1 cellular context compared by ENCODE assay signal in genomic region chr19:6753178-6754031, GRCh38.
TF ChIP-seq lines count a peak whose summit lies in the region.

No MANE protein-coding gene starts in this region.

TF ChIP-seq in GM12878, 131 proteins besides CTCF, POLR2A, EP300 and RAD21 (continues in another document):
- TF ChIP-seq PAX8 (IDR thresholded peaks at IDR 0.05) (no peak), CBFB (IDR thresholded peaks at IDR 0.05; ENCODE audit: low read depth) (no peak), NR2C2 (IDR thresholded peaks at IDR 0.05; ENCODE audit: borderline replicate concordance, control insufficient read depth, insufficient read length, low read depth) (no peak), ZBED1 (IDR thresholded peaks at IDR 0.05; ENCODE audit: borderline replicate concordance) (no peak), REST (IDR thresholded peaks at IDR 0.05; ENCODE audit: low read depth, low read length) (no peak), ZNF24 (IDR thresholded peaks at IDR 0.05) (0 out of 2 replicates have a peak, but pooled peaks have one; percentile 9), BCL3 (IDR thresholded peaks at IDR 0.05; ENCODE audit: borderline replicate concordance, insufficient read depth, low read depth, low read length, poor library complexity, severe bottlenecking) (no peak), WRNIP1 (IDR thresholded peaks at IDR 0.05; ENCODE audit: borderline replicate concordance, low read depth, low read length) (no peak), SIX5 (IDR thresholded peaks at IDR 0.05; ENCODE audit: low read depth, low read length, severe bottlenecking) (no peak), EZH2 (IDR thresholded peaks at IDR 0.05; ENCODE audit: borderline replicate concordance, control insufficient read depth, low read depth, low read length) (no peak), DPF2 (IDR thresholded peaks at IDR 0.05) (peak; percentile 72; the same call in 1 of the 2 replicates), CBX5 (IDR thresholded peaks at IDR 0.05; ENCODE audit: low read depth) (no peak), ZSCAN29 (IDR thresholded peaks at IDR 0.05) (no peak), KLF5 (IDR thresholded peaks at IDR 0.05; ENCODE audit: partially characterized antibody) (no peak), NR2C1 (IDR thresholded peaks at IDR 0.05) (no peak), IKZF2 (IDR thresholded peaks at IDR 0.05) (peak in 1 of 2 experiments; percentile 46; a peak in 2 of 4 replicates), RUNX3 (IDR thresholded peaks at IDR 0.05; ENCODE audit: low read length) (no peak), GATAD2B (conservative IDR thresholded peaks at IDR 0.05; ENCODE audit: low read depth) (no peak; the same call in none of the 2 replicates), MTA2 (IDR thresholded peaks at IDR 0.05; ENCODE audit: low read depth) (no peak), FOXK2 (IDR thresholded peaks at IDR 0.05) (no peak), HCFC1 (IDR thresholded peaks at IDR 0.05; ENCODE audit: low read length) (peak; percentile 11; the same call in 1 of the 2 replicates), RFX5 (IDR thresholded peaks at IDR 0.05; ENCODE audit: low read depth, low read length) (no peak), NFXL1 (IDR thresholded peaks at IDR 0.05; ENCODE audit: borderline replicate concordance) (no peak), SPI1 (IDR thresholded peaks at IDR 0.05; ENCODE audit: borderline replicate concordance, insufficient read depth, low read depth, low read length) (peak; percentile 28; the same call in 1 of the 2 replicates), SMAD5 (IDR thresholded peaks at IDR 0.05; ENCODE audit: low read depth) (no peak), CBX3 (IDR thresholded peaks at IDR 0.05; ENCODE audit: borderline replicate concordance, low read depth) (no peak), NFIC (IDR thresholded peaks at IDR 0.05; ENCODE audit: low read depth, low read length) (no peak), MEF2A (IDR thresholded peaks at IDR 0.05; ENCODE audit: insufficient read depth, low read depth, low read length) (no peak), BACH1 (IDR thresholded peaks at IDR 0.05; ENCODE audit: borderline replicate concordance) (no peak), CHD4 (IDR thresholded peaks at IDR 0.05) (no peak), ATF7 (IDR thresholded peaks at IDR 0.05; ENCODE audit: low read depth) (no peak), BCLAF1 (IDR thresholded peaks at IDR 0.05) (no peak)
- TF ChIP-seq, protein P1, sequence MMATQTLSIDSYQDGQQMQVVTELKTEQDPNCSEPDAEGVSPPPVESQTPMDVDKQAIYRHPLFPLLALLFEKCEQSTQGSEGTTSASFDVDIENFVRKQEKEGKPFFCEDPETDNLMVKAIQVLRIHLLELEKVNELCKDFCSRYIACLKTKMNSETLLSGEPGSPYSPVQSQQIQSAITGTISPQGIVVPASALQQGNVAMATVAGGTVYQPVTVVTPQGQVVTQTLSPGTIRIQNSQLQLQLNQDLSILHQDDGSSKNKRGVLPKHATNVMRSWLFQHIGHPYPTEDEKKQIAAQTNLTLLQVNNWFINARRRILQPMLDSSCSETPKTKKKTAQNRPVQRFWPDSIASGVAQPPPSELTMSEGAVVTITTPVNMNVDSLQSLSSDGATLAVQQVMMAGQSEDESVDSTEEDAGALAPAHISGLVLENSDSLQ (IDR thresholded peaks at IDR 0.05) = peak; percentile 96
- TF ChIP-seq, protein P2, sequence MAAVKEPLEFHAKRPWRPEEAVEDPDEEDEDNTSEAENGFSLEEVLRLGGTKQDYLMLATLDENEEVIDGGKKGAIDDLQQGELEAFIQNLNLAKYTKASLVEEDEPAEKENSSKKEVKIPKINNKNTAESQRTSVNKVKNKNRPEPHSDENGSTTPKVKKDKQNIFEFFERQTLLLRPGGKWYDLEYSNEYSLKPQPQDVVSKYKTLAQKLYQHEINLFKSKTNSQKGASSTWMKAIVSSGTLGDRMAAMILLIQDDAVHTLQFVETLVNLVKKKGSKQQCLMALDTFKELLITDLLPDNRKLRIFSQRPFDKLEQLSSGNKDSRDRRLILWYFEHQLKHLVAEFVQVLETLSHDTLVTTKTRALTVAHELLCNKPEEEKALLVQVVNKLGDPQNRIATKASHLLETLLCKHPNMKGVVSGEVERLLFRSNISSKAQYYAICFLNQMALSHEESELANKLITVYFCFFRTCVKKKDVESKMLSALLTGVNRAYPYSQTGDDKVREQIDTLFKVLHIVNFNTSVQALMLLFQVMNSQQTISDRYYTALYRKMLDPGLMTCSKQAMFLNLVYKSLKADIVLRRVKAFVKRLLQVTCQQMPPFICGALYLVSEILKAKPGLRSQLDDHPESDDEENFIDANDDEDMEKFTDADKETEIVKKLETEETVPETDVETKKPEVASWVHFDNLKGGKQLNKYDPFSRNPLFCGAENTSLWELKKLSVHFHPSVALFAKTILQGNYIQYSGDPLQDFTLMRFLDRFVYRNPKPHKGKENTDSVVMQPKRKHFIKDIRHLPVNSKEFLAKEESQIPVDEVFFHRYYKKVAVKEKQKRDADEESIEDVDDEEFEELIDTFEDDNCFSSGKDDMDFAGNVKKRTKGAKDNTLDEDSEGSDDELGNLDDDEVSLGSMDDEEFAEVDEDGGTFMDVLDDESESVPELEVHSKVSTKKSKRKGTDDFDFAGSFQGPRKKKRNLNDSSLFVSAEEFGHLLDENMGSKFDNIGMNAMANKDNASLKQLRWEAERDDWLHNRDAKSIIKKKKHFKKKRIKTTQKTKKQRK (IDR thresholded peaks at IDR 0.05; ENCODE audit: low read depth, low read length) = no peak
- TF ChIP-seq, protein P3, sequence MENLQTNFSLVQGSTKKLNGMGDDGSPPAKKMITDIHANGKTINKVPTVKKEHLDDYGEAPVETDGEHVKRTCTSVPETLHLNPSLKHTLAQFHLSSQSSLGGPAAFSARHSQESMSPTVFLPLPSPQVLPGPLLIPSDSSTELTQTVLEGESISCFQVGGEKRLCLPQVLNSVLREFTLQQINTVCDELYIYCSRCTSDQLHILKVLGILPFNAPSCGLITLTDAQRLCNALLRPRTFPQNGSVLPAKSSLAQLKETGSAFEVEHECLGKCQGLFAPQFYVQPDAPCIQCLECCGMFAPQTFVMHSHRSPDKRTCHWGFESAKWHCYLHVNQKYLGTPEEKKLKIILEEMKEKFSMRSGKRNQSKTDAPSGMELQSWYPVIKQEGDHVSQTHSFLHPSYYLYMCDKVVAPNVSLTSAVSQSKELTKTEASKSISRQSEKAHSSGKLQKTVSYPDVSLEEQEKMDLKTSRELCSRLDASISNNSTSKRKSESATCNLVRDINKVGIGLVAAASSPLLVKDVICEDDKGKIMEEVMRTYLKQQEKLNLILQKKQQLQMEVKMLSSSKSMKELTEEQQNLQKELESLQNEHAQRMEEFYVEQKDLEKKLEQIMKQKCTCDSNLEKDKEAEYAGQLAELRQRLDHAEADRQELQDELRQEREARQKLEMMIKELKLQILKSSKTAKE (IDR thresholded peaks at IDR 0.05; ENCODE audit: low read depth, poor library complexity, severe bottlenecking) = no peak
- TF ChIP-seq, protein P4, sequence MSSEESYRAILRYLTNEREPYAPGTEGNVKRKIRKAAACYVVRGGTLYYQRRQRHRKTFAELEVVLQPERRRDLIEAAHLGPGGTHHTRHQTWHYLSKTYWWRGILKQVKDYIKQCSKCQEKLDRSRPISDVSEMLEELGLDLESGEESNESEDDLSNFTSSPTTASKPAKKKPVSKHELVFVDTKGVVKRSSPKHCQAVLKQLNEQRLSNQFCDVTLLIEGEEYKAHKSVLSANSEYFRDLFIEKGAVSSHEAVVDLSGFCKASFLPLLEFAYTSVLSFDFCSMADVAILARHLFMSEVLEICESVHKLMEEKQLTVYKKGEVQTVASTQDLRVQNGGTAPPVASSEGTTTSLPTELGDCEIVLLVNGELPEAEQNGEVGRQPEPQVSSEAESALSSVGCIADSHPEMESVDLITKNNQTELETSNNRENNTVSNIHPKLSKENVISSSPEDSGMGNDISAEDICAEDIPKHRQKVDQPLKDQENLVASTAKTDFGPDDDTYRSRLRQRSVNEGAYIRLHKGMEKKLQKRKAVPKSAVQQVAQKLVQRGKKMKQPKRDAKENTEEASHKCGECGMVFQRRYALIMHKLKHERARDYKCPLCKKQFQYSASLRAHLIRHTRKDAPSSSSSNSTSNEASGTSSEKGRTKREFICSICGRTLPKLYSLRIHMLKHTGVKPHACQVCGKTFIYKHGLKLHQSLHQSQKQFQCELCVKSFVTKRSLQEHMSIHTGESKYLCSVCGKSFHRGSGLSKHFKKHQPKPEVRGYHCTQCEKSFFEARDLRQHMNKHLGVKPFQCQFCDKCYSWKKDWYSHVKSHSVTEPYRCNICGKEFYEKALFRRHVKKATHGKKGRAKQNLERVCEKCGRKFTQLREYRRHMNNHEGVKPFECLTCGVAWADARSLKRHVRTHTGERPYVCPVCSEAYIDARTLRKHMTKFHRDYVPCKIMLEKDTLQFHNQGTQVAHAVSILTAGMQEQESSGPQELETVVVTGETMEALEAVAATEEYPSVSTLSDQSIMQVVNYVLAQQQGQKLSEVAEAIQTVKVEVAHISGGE (CRISPR knock-in tag; IDR thresholded peaks at IDR 0.05) = no peak
- TF ChIP-seq, protein P5, sequence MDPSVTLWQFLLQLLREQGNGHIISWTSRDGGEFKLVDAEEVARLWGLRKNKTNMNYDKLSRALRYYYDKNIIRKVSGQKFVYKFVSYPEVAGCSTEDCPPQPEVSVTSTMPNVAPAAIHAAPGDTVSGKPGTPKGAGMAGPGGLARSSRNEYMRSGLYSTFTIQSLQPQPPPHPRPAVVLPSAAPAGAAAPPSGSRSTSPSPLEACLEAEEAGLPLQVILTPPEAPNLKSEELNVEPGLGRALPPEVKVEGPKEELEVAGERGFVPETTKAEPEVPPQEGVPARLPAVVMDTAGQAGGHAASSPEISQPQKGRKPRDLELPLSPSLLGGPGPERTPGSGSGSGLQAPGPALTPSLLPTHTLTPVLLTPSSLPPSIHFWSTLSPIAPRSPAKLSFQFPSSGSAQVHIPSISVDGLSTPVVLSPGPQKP (IDR thresholded peaks at IDR 0.05; ENCODE audit: low read depth, low read length) = no peak; the same call in 1 of the 2 replicates
- TF ChIP-seq, protein P6, sequence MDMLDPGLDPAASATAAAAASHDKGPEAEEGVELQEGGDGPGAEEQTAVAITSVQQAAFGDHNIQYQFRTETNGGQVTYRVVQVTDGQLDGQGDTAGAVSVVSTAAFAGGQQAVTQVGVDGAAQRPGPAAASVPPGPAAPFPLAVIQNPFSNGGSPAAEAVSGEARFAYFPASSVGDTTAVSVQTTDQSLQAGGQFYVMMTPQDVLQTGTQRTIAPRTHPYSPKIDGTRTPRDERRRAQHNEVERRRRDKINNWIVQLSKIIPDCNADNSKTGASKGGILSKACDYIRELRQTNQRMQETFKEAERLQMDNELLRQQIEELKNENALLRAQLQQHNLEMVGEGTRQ (IDR thresholded peaks at IDR 0.05; ENCODE audit: borderline replicate concordance, low read depth, low read length) = peak; percentile 68
- TF ChIP-seq, protein P7, sequence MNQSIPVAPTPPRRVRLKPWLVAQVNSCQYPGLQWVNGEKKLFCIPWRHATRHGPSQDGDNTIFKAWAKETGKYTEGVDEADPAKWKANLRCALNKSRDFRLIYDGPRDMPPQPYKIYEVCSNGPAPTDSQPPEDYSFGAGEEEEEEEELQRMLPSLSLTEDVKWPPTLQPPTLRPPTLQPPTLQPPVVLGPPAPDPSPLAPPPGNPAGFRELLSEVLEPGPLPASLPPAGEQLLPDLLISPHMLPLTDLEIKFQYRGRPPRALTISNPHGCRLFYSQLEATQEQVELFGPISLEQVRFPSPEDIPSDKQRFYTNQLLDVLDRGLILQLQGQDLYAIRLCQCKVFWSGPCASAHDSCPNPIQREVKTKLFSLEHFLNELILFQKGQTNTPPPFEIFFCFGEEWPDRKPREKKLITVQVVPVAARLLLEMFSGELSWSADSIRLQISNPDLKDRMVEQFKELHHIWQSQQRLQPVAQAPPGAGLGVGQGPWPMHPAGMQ (IDR thresholded peaks at IDR 0.05; ENCODE audit: borderline replicate concordance) = no peak
